ENCODE assay signal across 1 cellular context in genomic region chr20:10433014-10433622, GRCh38.
TF ChIP-seq lines count a peak whose summit lies in the region.

No MANE protein-coding gene starts in this region.

TF ChIP-seq in GM23338, 12 proteins besides CTCF, POLR2A, EP300 and RAD21 (continued from another document):
- TF ChIP-seq REST (IDR thresholded peaks at IDR 0.05; ENCODE audit: unreplicated experiment): no peak
- TF ChIP-seq NANOG (IDR thresholded peaks at IDR 0.05; ENCODE audit: borderline replicate concordance): no peak
